ENCODE assay signal across 8 cellular contexts in genomic region chr6:20211037-20211940, GRCh38. TPM values are rescaled to one million over a fixed set of nuclear protein-coding genes. Genes with fewer than 3 reads are reported as not detected.
DNase-seq lines count a peak whose midpoint lies in the region; ATAC-seq and TF ChIP-seq lines count a peak whose summit lies in the region.

No MANE protein-coding gene starts in this region.

- 7 to 10% methylated on average over 17 of the region's 17 CpGs for WGBS in esophagus squamous epithelium, 2 donors
- 3 to 7% (median 4%) methylated on average over 17 of the region's 17 CpGs for WGBS in ovary, 3 donors

- ATAC-seq in RWPE2 (ENCODE audit: low read depth) = peak; percentile 69
- no peak for ATAC-seq in HG03469 (IDR thresholded peaks at IDR 0.05; ENCODE audit: unreplicated experiment)

- no peak for TF ChIP-seq CTCF in GM10248 (IDR thresholded peaks at IDR 0.05; ENCODE audit: control extremely low read depth, extremely low read depth, low read depth, missing control alignments)
- no peak for TF ChIP-seq CTCF in RWPE2 (IDR thresholded peaks at IDR 0.05; ENCODE audit: poor library complexity, severe bottlenecking)
- TF ChIP-seq CTCF in esophagus squamous epithelium (IDR thresholded peaks at IDR 0.05) = no peak
- no peak for TF ChIP-seq CTCF in ovary (IDR thresholded peaks at IDR 0.05)

- peak overlapping the region; percentile 66 for H3K27ac ChIP-seq in RWPE2 (ENCODE audit: poor library complexity, severe bottlenecking)
- peak overlapping the region; percentile 91 to 95 (median 92) for H3K27ac ChIP-seq in esophagus squamous epithelium
- H3K27ac ChIP-seq in ovary = peak overlapping the region; percentile 20 to 89

- peak overlapping the region; percentile 61 for H3K4me3 ChIP-seq in HAP-1
- H3K4me3 ChIP-seq in RWPE2 (ENCODE audit: severe bottlenecking) = peak overlapping the region; percentile 71
- H3K4me3 ChIP-seq in esophagus squamous epithelium = peak overlapping the region; percentile 72 to 82 (median 74)
- peak overlapping the region; percentile 94 for H3K4me3 ChIP-seq in ovary

- in situ Hi-C loops in HAP-1 (cut with MboI; ENCODE audit: low sequenced_read_pairs) = no loop called here

- CTCF ChIA-PET in GM10248 (lab: Yijun Ruan, JAX) = interaction anchor here (1.1 to 1.6 kb wide), 3 partner anchors 87 to 317 kb away, joined by 3 to 4 read pairs (median 4); no protein-coding TSS in a partner anchor

- no peaks in the 10 kb centered on the region for H3K27me3 ChIP-seq in HAP-1 (ENCODE audit: low read depth)
- H3K27me3 ChIP-seq in RWPE2 (ENCODE audit: insufficient read depth, poor library complexity, severe bottlenecking) = no peaks in the 10 kb centered on the region
- H3K27me3 ChIP-seq in esophagus squamous epithelium = no peaks in the 10 kb centered on the region
- H3K27me3 ChIP-seq in ovary = no peaks in the 10 kb centered on the region

- H3K4me1 ChIP-seq in HAP-1 = peaks cover 18% of the 10 kb centered on the region
- peaks cover 5% of the 10 kb centered on the region for H3K4me1 ChIP-seq in RWPE2 (ENCODE audit: insufficient read depth, poor library complexity, severe bottlenecking)
- peaks cover 12 to 60% (median 17%) of the 10 kb centered on the region in 3 donors for H3K4me1 ChIP-seq in esophagus squamous epithelium
- peaks cover 9% of the 10 kb centered on the region for H3K4me1 ChIP-seq in ovary (ENCODE audit: insufficient read depth)

- H3K36me3 ChIP-seq in HAP-1 (replicated peaks) = no peaks in the 10 kb centered on the region
- no peaks in the 10 kb centered on the region for H3K36me3 ChIP-seq in RWPE2 (ENCODE audit: low read depth)
- no peaks in the 10 kb centered on the region for H3K36me3 ChIP-seq in esophagus squamous epithelium
- H3K36me3 ChIP-seq in ovary = no peaks in the 10 kb centered on the region

- peak in 3 of 4 donors; percentile 24 to 47 (median 36) for TF ChIP-seq POLR2A in esophagus squamous epithelium (IDR thresholded peaks at IDR 0.05)
- TF ChIP-seq POLR2A in ovary (IDR thresholded peaks at IDR 0.05) = no peak

- TF ChIP-seq EP300 in ovary (IDR thresholded peaks at IDR 0.05) = no peak

- DNase-seq in GM10248 (ENCODE audit: extremely low spot score) (peak; percentile 29), HAP-1 (ENCODE audit: low spot score in 2 of 2) (peak in 1 of 2 experiments; percentile 20), RWPE2 (ENCODE audit: low spot score) (no peak), esophagus squamous epithelium (lab: John Stamatoyannopoulos, UW) (no peak), ovary (no peak), NCI-H1092 treated with DMSO at 0.1 percent for 48 hours (lab: John Stamatoyannopoulos, UW) (no peak), OCI-M2 (lab: John Stamatoyannopoulos, UW; ENCODE audit: unreplicated experiment) (no peak)

- intact Hi-C loops in esophagus squamous epithelium (cut with DNase I) (no loop called here), ovary (cut with DNase I) (loop anchor here in 3 of 4 donors (5.0 to 10.0 kb wide), 2 partner anchors 84 to 86 kb away; no protein-coding TSS in a partner anchor)

- H3K9me3 ChIP-seq in HAP-1 = no peaks in the 10 kb centered on the region
- no peaks in the 10 kb centered on the region for H3K9me3 ChIP-seq in RWPE2 (ENCODE audit: severe bottlenecking)
- no peaks in the 10 kb centered on the region for H3K9me3 ChIP-seq in esophagus squamous epithelium
- no peaks in the 10 kb centered on the region for H3K9me3 ChIP-seq in ovary

- POLR2A ChIA-PET in GM10248 (lab: Yijun Ruan, JAX) = no interaction called here

RNA-seq across cellular contexts. Expression of gene MBOAT1, which starts 1.0 kb away (rescaled TPM):
- total RNA-seq in esophagus squamous epithelium = 10 to 100 TPM in 3 of 4 donors, 1 to 10 TPM in 1; 5.2 to 12.8 (median 12.0) TPM
- total RNA-seq in ovary = 10 to 100 TPM; 11.2 to 30.2 (median 13.4) TPM
- 10 to 100 TPM in 1 of 2 donors, 1 to 10 TPM in 1; 8.5 to 11.0 TPM for polyA plus RNA-seq in ovary
